Comparison of ENCODE assay signal across 23 cellular contexts in genomic region chr13:38309397-38309796, GRCh38. TPM values are rescaled to one million over a fixed set of nuclear protein-coding genes. Genes with fewer than 3 reads are reported as not detected.
A peak's percentile ranks its signal among the peaks of the same experiment; 100 is the strongest.
DNase-seq lines count a peak whose midpoint lies in the region; ATAC-seq, FAIRE-seq and TF ChIP-seq lines count a peak whose summit lies in the region.
"Had no signal": no experiment of that assay in that cellular context is flagged by ENCODE, and none has a peak within 500 bp of the region (broad histone marks: within the 10 kb centered on the region; RNA-seq: fewer than 3 reads in every experiment).

No MANE protein-coding gene starts in this region.

- no peaks in the 10 kb centered on the region for H3K9me3 ChIP-seq in keratinocyte (ENCODE audit: control insufficient read depth, low read depth, low read length)
- H3K9me3 ChIP-seq: BE2C had no signal

- H3K4me2 ChIP-seq in keratinocyte (ENCODE audit: control insufficient read depth, extremely low read depth, insufficient read depth, low read depth, low read length): peak overlapping the region; percentile 68
- H3K4me2 ChIP-seq: KMS-11 had no signal

- POLR2A ChIA-PET in activated CD4-positive, alpha-beta T cell treated with anti-CD3 and anti-CD28 coated beads for 36 hours (lab: Charles Lee): no interaction called here

- peak overlapping the region; percentile 2 for H3K9ac ChIP-seq in keratinocyte (ENCODE audit: control insufficient read depth, extremely low read depth, insufficient read depth, low read length)
- H3K9ac ChIP-seq: KMS-11 had no signal

- H3K36me3 ChIP-seq in bronchial epithelial cell (ENCODE audit: control insufficient read depth, insufficient read depth, low read length): no peaks in the 10 kb centered on the region
- H3K36me3 ChIP-seq in keratinocyte (ENCODE audit: control insufficient read depth in 2 of 2, extremely low read depth in 1 of 2, insufficient read depth in 2 of 2, low read length in 2 of 2): no peaks in the 10 kb centered on the region
- H3K36me3 ChIP-seq: BE2C had no signal

- no peaks in the 10 kb centered on the region for H4K20me1 ChIP-seq in keratinocyte (ENCODE audit: control insufficient read depth, extremely low read depth, insufficient read depth, low read length)

- intact Hi-C loops in activated CD4-positive, alpha-beta T cell treated with anti-CD3 and anti-CD28 coated beads for 36 hours (cut with DNase I, micrococcal nuclease): no loop called here
- intact Hi-C loops in activated CD4-positive, alpha-beta T cell treated with anti-CD3 and anti-CD28 coated beads, Interleukin-2, amount 10 ng/mL, durations not matched to agents 24 days and 14 days (cut with micrococcal nuclease): no loop called here

- no peaks in the 10 kb centered on the region for H3K4me1 Mint-ChIP-seq in activated CD4-positive, alpha-beta T cell treated with anti-CD3 and anti-CD28 coated beads for 36 hours
- no peaks in the 10 kb centered on the region for H3K4me1 Mint-ChIP-seq in activated CD4-positive, alpha-beta T cell treated with anti-CD3 and anti-CD28 coated beads, Interleukin-2, amount 10 ng/mL, durations not matched to agents 24 days and 14 days
- peaks cover 13% of the 10 kb centered on the region for H3K4me1 Mint-ChIP-seq in HFFc6 (ENCODE audit: low read depth)
- H3K4me1 Mint-ChIP-seq: H9 had no signal

- H3K27ac ChIP-seq in keratinocyte (ENCODE audit: control insufficient read depth, insufficient read depth, low read length): peak overlapping the region; percentile 89
- H3K27ac ChIP-seq: KMS-11 had no signal

- CTCF ChIA-PET in activated CD4-positive, alpha-beta T cell treated with anti-CD3 and anti-CD28 coated beads for 36 hours (lab: Charles Lee): interaction anchor here (0.6 kb wide), 1 partner anchor 543 kb away, joined by 4 read pairs; no protein-coding TSS in a partner anchor

- no peaks in the 10 kb centered on the region for H3K27me3 ChIP-seq in bronchial epithelial cell (ENCODE audit: control insufficient read depth, insufficient read depth, low read length)
- no peaks in the 10 kb centered on the region for H3K27me3 ChIP-seq in keratinocyte (ENCODE audit: control insufficient read depth, extremely low read depth, insufficient read depth, low read length)
- H3K27me3 ChIP-seq: BE2C had no signal

- DNase-seq in activated CD4-positive, alpha-beta T cell treated with anti-CD3 and anti-CD28 coated beads for 36 hours: no peak
- DNase-seq in activated CD4-positive, alpha-beta T cell treated with anti-CD3 and anti-CD28 coated beads, Interleukin-2, amount 10 ng/mL, durations not matched to agents 24 days and 14 days: no peak
- DNase-seq in HFFc6 (peak; percentile 1), bronchial epithelial cell (ENCODE audit: low read depth) (peak; percentile 93), keratinocyte (ENCODE audit: low read depth, low spot score) (peak; percentile 63), HuH-7.5 (ENCODE audit: low spot score) (no peak)
- no peak for DNase-seq in activated CD8-positive, alpha-beta memory T cell treated with anti-CD3 and anti-CD28 coated beads for 24 hours
- DNase-seq: 8988T; BE2C; CD4-positive, alpha-beta T cell; DMS53; H9; MM.1S; NCI-H1105; NCI-H1694; NCI-H2107; NCI-H2227 treated with DMSO at 0.1 percent for 48 hours; NCI-H524 had no signal

- peaks cover 11% of the 10 kb centered on the region for H3K4me1 ChIP-seq in keratinocyte (ENCODE audit: control insufficient read depth, extremely low read depth, insufficient read depth, low read length)
- H3K4me1 ChIP-seq: BE2C had no signal

- H3K27me3 Mint-ChIP-seq in activated CD4-positive, alpha-beta T cell treated with anti-CD3 and anti-CD28 coated beads for 36 hours: peaks cover 2% of the 10 kb centered on the region
- no peaks in the 10 kb centered on the region for H3K27me3 Mint-ChIP-seq in activated CD4-positive, alpha-beta T cell treated with anti-CD3 and anti-CD28 coated beads, Interleukin-2, amount 10 ng/mL, durations not matched to agents 24 days and 14 days
- no peaks in the 10 kb centered on the region; the same call in none of the 2 replicates for H3K27me3 Mint-ChIP-seq in HFFc6 (ENCODE audit: insufficient read depth)

- H3K4me3 Mint-ChIP-seq in activated CD4-positive, alpha-beta T cell treated with anti-CD3 and anti-CD28 coated beads for 36 hours: no peak overlapping the region
- H3K4me3 Mint-ChIP-seq in activated CD4-positive, alpha-beta T cell treated with anti-CD3 and anti-CD28 coated beads, Interleukin-2, amount 10 ng/mL, durations not matched to agents 24 days and 14 days: no peak overlapping the region
- no peak overlapping the region for H3K4me3 Mint-ChIP-seq in HFFc6
- H3K4me3 Mint-ChIP-seq: CD4-positive, alpha-beta T cell; H9 had no signal

- H3K36me3 Mint-ChIP-seq in activated CD4-positive, alpha-beta T cell treated with anti-CD3 and anti-CD28 coated beads for 36 hours (ENCODE audit: low read depth): no peaks in the 10 kb centered on the region
- no peaks in the 10 kb centered on the region for H3K36me3 Mint-ChIP-seq in activated CD4-positive, alpha-beta T cell treated with anti-CD3 and anti-CD28 coated beads, Interleukin-2, amount 10 ng/mL, durations not matched to agents 24 days and 14 days (ENCODE audit: low read depth)
- H3K36me3 Mint-ChIP-seq in HFFc6 (ENCODE audit: low read depth): no peaks in the 10 kb centered on the region

- no peak overlapping the region for H3K27ac Mint-ChIP-seq in activated CD4-positive, alpha-beta T cell treated with anti-CD3 and anti-CD28 coated beads for 36 hours
- no peak overlapping the region for H3K27ac Mint-ChIP-seq in activated CD4-positive, alpha-beta T cell treated with anti-CD3 and anti-CD28 coated beads, Interleukin-2, amount 10 ng/mL, durations not matched to agents 24 days and 14 days
- no peak overlapping the region for H3K27ac Mint-ChIP-seq in HFFc6
- H3K27ac Mint-ChIP-seq: CD4-positive, alpha-beta T cell; H9 had no signal

- TF ChIP-seq CTCF in HFFc6 (IDR thresholded peaks at IDR 0.05) (no peak), bronchial epithelial cell (IDR thresholded peaks at IDR 0.05; ENCODE audit: insufficient read depth, low read length, severe bottlenecking) (no peak), keratinocyte (optimal IDR thresholded peaks at IDR 0.05 in 1 of 3, IDR thresholded peaks at IDR 0.05 in 1 of 3, conservative IDR thresholded peaks at IDR 0.05 in 1 of 3; ENCODE audit: extremely low read depth in 1 of 3, insufficient read depth in 2 of 3, low read length in 3 of 3) (no peak)

- H3K4me3 ChIP-seq in bronchial epithelial cell (ENCODE audit: low read depth, low read length) (no peak overlapping the region), keratinocyte (ENCODE audit: control insufficient read depth in 2 of 3, extremely low read depth in 1 of 3, insufficient read depth in 2 of 3, low read depth in 1 of 3, low read length in 3 of 3) (peak overlapping the region in 2 of 3 experiments; percentile 8 to 35)

- FAIRE-seq in bronchial epithelial cell (lab: Jason Lieb, UNC): no peak
- peak; percentile 74 for FAIRE-seq in keratinocyte (lab: Jason Lieb, UNC)
- FAIRE-seq: HepG2 had no signal

- no peaks in the 10 kb centered on the region for H3K9me1 ChIP-seq in keratinocyte (ENCODE audit: control insufficient read depth, extremely low read depth, insufficient read depth, low read length)

- ATAC-seq in activated CD4-positive, alpha-beta T cell treated with anti-CD3 and anti-CD28 coated beads for 36 hours: peak; percentile 55
- no peak for ATAC-seq in HG02970 (IDR thresholded peaks at IDR 0.05; ENCODE audit: low FRiP score, unreplicated experiment)
- ATAC-seq: HepG2, Panc1, Right ventricle myocardium inferior had no signal

- dilution Hi-C loops in keratinocyte (cut with MboI; ENCODE audit: extremely low pct_ligation_motif_present, low sequenced_read_pairs): no loop called here

- peak overlapping the region; percentile 47 for H2AFZ ChIP-seq in keratinocyte (ENCODE audit: control insufficient read depth, low read length)

- peaks cover 5% of the 10 kb centered on the region for H3K9me3 Mint-ChIP-seq in activated CD4-positive, alpha-beta T cell treated with anti-CD3 and anti-CD28 coated beads for 36 hours (ENCODE audit: low read depth)
- H3K9me3 Mint-ChIP-seq in activated CD4-positive, alpha-beta T cell treated with anti-CD3 and anti-CD28 coated beads, Interleukin-2, amount 10 ng/mL, durations not matched to agents 24 days and 14 days: peaks cover 4% of the 10 kb centered on the region
- H3K9me3 Mint-ChIP-seq in HFFc6: peaks cover 4% of the 10 kb centered on the region; the same call in 1 of the 2 replicates
- H3K9me3 Mint-ChIP-seq: CD4-positive, alpha-beta T cell; H9 had no signal

- no peaks in the 10 kb centered on the region for H3K79me2 ChIP-seq in keratinocyte (ENCODE audit: control insufficient read depth, insufficient read depth, low read length)

RNA-seq across cellular contexts. Expression of gene UFM1, which starts 40.3 kb away (rescaled TPM):
- 10 to 100 TPM; 36.7 to 44.8 TPM for total RNA-seq in activated CD4-positive, alpha-beta T cell treated with anti-CD3 and anti-CD28 coated beads for 36 hours
- 63.5 and 69.4 TPM in 2 replicates for total RNA-seq in activated CD4-positive, alpha-beta T cell treated with anti-CD3 and anti-CD28 coated beads, Interleukin-2, amount 10 ng/mL, durations not matched to agents 24 days and 14 days
- 10 to 100 TPM; 62.9 to 75.2 (median 69.0) TPM for total RNA-seq in HFFc6 (2021; fragmentation: NEBNext Ultra II Directional; extraction: Animal tissue kit (Norgen Biotek cat#: 25700))
- total RNA-seq in bronchial epithelial cell: 102 and 130 TPM in 2 replicates
- polyA plus RNA-seq in keratinocyte: 46.0 to 67.1 TPM (median 52.4 TPM) in 3 replicates
- polyA plus RNA-seq in keratinocyte (2011; ENCODE audit: low read depth): 64.3 TPM
- 35.7 and 73.4 TPM in 2 replicates for polyA plus RNA-seq in keratinocyte (2011; cell fraction: cytosol; rRNA removed)
- 33.2 and 50.0 TPM in 2 replicates for polyA plus RNA-seq in keratinocyte (2011; cell fraction: nucleus; rRNA removed)
- polyA plus RNA-seq in keratinocyte (2012; ENCODE audit: low replicate concordance): 40.6 and 47.7 TPM in 2 replicates
- 5.0 to 35.0 TPM (median 26.2 TPM) in 3 replicates for polyA minus RNA-seq in keratinocyte
- 31.1 TPM for polyA minus RNA-seq in keratinocyte (2011; cell fraction: cytosol; rRNA and poly(A)+ RNA removed)
- 22.2 and 30.3 TPM in 2 replicates for polyA minus RNA-seq in keratinocyte (2011; cell fraction: nucleus; rRNA and poly(A)+ RNA removed)

Comparison
In these comparisons a context has a peak if more than half of its experiments do, and no peak if none do; other contexts are left out.
1. DNase-seq: peak in HFFc6 (single experiment), bronchial epithelial cell (single experiment) and keratinocyte (single experiment); none in activated CD4-positive, alpha-beta T cell treated with anti-CD3 and anti-CD28 coated beads for 36 hours (single experiment), activated CD4-positive, alpha-beta T cell treated with anti-CD3 and anti-CD28 coated beads, Interleukin-2, amount 10 ng/mL, durations not matched to agents 24 days and 14 days (single experiment), activated CD8-positive, alpha-beta memory T cell treated with anti-CD3 and anti-CD28 coated beads for 24 hours (single experiment) and HuH-7.5 (single experiment).